ENCODE assay signal across 9 cellular contexts in the genomic region with DNA sequence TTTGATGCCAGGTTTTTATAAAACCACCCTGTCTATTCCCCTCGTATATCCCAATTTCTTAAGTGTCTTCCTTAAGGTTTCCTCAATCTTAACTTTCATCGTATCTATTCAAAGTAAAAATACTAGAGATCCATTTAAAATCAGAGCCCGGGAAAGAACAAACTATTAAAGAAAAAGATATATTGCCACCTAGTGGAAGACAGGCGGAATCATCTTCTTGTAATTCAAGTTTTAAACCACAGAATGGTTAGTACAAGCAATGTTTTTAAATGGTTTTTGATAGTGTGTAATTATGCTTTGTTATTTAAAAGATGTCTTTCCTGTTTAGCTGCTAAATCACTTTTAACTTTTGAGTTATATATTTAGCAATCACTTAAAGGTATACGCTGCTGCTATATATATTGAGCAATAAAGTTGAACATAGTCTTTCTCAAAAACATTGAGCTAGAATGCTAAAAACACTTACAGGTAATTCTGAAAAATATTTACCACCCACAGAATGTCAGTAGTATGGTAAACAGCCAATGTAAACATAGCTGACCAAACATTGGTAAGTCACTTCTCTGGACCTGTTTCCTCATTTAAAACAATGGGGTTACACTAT. TPM values are rescaled to one million over a fixed set of nuclear protein-coding genes. Genes with fewer than 3 reads are reported as not detected.
DNase-seq lines count a peak whose midpoint lies in the region; ATAC-seq and TF ChIP-seq lines count a peak whose summit lies in the region.
"Had no signal": no experiment of that assay in that cellular context is flagged by ENCODE, and none has a peak within 500 bp of the region (broad histone marks: within the 10 kb centered on the region; RNA-seq: fewer than 3 reads in every experiment).

No MANE protein-coding gene starts in this region.

- no peaks in the 10 kb centered on the region for H3K9me3 Mint-ChIP-seq in nephron progenitor cell
- H3K9me3 Mint-ChIP-seq: dendritic cell treated with granulocyte-macrophage colony-stimulating factor and Interleukin-4, amounts not matched to agents 40 ng/mL and 50 ng/mL, for 4 days had no signal

- CTCF ChIA-PET in BJ (lab: Yijun Ruan, JAX): interaction anchor here (0.7 to 2.3 kb wide), 14 partner anchors 10 to 1265 kb away, joined by 3 to 12 read pairs (median 4); a partner anchor contains a TSS

- no peaks in the 10 kb centered on the region for H3K27me3 ChIP-seq in BJ (ENCODE audit: control insufficient read depth, insufficient read depth, low read length)

- H3K4me3 Mint-ChIP-seq in nephron progenitor cell: no peak overlapping the region
- H3K4me3 Mint-ChIP-seq: dendritic cell treated with granulocyte-macrophage colony-stimulating factor and Interleukin-4, amounts not matched to agents 40 ng/mL and 50 ng/mL, for 4 days had no signal

- H3K4me1 Mint-ChIP-seq in nephron progenitor cell: no peaks in the 10 kb centered on the region

- H3K27me3 Mint-ChIP-seq in nephron progenitor cell (ENCODE audit: low read depth, poor library complexity): peaks cover 86% of the 10 kb centered on the region

- H3K36me3 Mint-ChIP-seq in nephron progenitor cell (ENCODE audit: low read depth): no peaks in the 10 kb centered on the region

- peak; percentile 57 for TF ChIP-seq CTCF in BJ (IDR thresholded peaks at IDR 0.05; ENCODE audit: insufficient read depth, low read depth, low read length)
- TF ChIP-seq CTCF in choroid plexus epithelial cell (conservative IDR thresholded peaks at IDR 0.05; ENCODE audit: low read depth, low read length): peak; percentile 63
- TF ChIP-seq CTCF in nephron progenitor cell (IDR thresholded peaks at IDR 0.05): peak; percentile 66

- POLR2A ChIA-PET in BJ (lab: Charles Lee): no interaction called here

- ATAC-seq in GM19351 (IDR thresholded peaks at IDR 0.05; ENCODE audit: unreplicated experiment): peak; percentile 76
- no peak for ATAC-seq in GM18873 (IDR thresholded peaks at IDR 0.05; ENCODE audit: low FRiP score, unreplicated experiment)

- H3K27ac Mint-ChIP-seq in nephron progenitor cell: no peak overlapping the region
- H3K27ac Mint-ChIP-seq: dendritic cell treated with granulocyte-macrophage colony-stimulating factor and Interleukin-4, amounts not matched to agents 40 ng/mL and 50 ng/mL, for 4 days had no signal

- no peak overlapping the region for H3K4me3 ChIP-seq in BJ (ENCODE audit: low read depth, low read length)
- no peak overlapping the region for H3K4me3 ChIP-seq in choroid plexus epithelial cell (ENCODE audit: low read depth, low read length)

- DNase-seq in BJ (ENCODE audit: low read depth) (no peak), NCI-H526 treated with DMSO at 0.1 percent for 48 hours (lab: John Stamatoyannopoulos, UW) (peak; percentile 8), choroid plexus epithelial cell (ENCODE audit: low read depth) (peak; percentile 55), nephron progenitor cell (no peak), foreskin melanocyte (no peak), hepatic stellate cell (ENCODE audit: low spot score) (no peak)

- H3K36me3 ChIP-seq in BJ (ENCODE audit: control insufficient read depth, insufficient read depth, low read length): no peaks in the 10 kb centered on the region

RNA-seq across cellular contexts. Expression of a gene that starts 18.2 kb away (rescaled TPM):
- polyA plus RNA-seq in BJ (2011; rRNA removed): 2.6 and 2.7 TPM in 2 replicates
- polyA minus RNA-seq in BJ (2011; rRNA and poly(A)+ RNA removed): 2.2 and 4.1 TPM in 2 replicates

RNA-seq across cellular contexts. Expression of a gene that starts 50.9 kb away (rescaled TPM):
- 31.1 and 43.7 TPM in 2 replicates for polyA plus RNA-seq in BJ (2011; rRNA removed)
- 88.9 and 128 TPM in 2 replicates for polyA minus RNA-seq in BJ (2011; rRNA and poly(A)+ RNA removed)

Comparison
In these comparisons a context has a peak if more than half of its experiments do, and no peak if none do; other contexts are left out.
1. DNase-seq: peak in NCI-H526 treated with DMSO at 0.1 percent for 48 hours (single experiment) and choroid plexus epithelial cell (single experiment); none in BJ (single experiment), nephron progenitor cell (single experiment), foreskin melanocyte (single experiment) and hepatic stellate cell (single experiment).
2. Peak in every context shown above with its lines, with median percentiles within 50 percentile points of each other: CTCF ChIP-seq.